ENCODE assay signal across 17 cellular contexts in genomic region chr6:35707714-35708407, GRCh38. TPM values are rescaled to one million over a fixed set of nuclear protein-coding genes. Genes with fewer than 3 reads are reported as not detected.
DNase-seq lines count a peak whose midpoint lies in the region; ATAC-seq, FAIRE-seq and TF ChIP-seq lines count a peak whose summit lies in the region.
"Had no signal": no experiment of that assay in that cellular context is flagged by ENCODE, and none has a peak within 500 bp of the region (broad histone marks: within the 10 kb centered on the region; RNA-seq: fewer than 3 reads in every experiment).

No MANE protein-coding gene starts in this region.

- FAIRE-seq in pancreas (lab: Jason Lieb, UNC): no peak
- FAIRE-seq: GM18507 had no signal

- ATAC-seq in body of pancreas (peak; percentile 57), pancreas (peak in 3 of 4 donors; percentile 80 to 89 (median 86)), left colon (no peak), left cardiac atrium (no peak)

- 36 to 48% methylated on average over 4 of the region's 4 CpGs for WGBS in body of pancreas, 2 donors
- WGBS in pancreas, 2 donors: 32 to 36% methylated on average over 4 of the region's 4 CpGs

- peak overlapping the region; percentile 3 for H3K27ac Mint-ChIP-seq in activated CD4-positive, alpha-beta T cell treated with anti-CD3 and anti-CD28 coated beads, Interleukin-2, amount 10 ng/mL, durations not matched to agents 24 days and 14 days
- H3K27ac Mint-ChIP-seq: CD4-positive, alpha-beta T cell; H9 had no signal

- H3K9me3 ChIP-seq in Loucy (ENCODE audit: insufficient read depth, low read depth, low read length) (no peaks in the 10 kb centered on the region), body of pancreas (no peaks in the 10 kb centered on the region), pancreas (no peaks in the 10 kb centered on the region)

- peaks cover 4% of the 10 kb centered on the region for H3K9me3 Mint-ChIP-seq in activated CD4-positive, alpha-beta T cell treated with anti-CD3 and anti-CD28 coated beads, Interleukin-2, amount 10 ng/mL, durations not matched to agents 24 days and 14 days
- H3K9me3 Mint-ChIP-seq: CD4-positive, alpha-beta T cell had no signal

- no peak for DNase-seq in activated CD4-positive, alpha-beta T cell treated with anti-CD3 and anti-CD28 coated beads, Interleukin-2, amount 10 ng/mL, durations not matched to agents 24 days and 14 days
- no peak for DNase-seq in activated CD4-positive, alpha-beta T cell treated with anti-CD3 and anti-CD28 coated beads for 1 hour
- DNase-seq in body of pancreas: no peak
- no peak for DNase-seq in pancreas
- DNase-seq in left colon: no peak
- no peak for DNase-seq in left cardiac atrium
- no peak for DNase-seq in NCI-H446 treated with DMSO at 0.1 percent for 48 hours (lab: John Stamatoyannopoulos, UW)
- DNase-seq: 8988T; C1 segment of cervical spinal cord; Calu3; CD4-positive, alpha-beta T cell; DMS 273 treated with DMSO at 0.1 percent for 48 hours; GOT3; H9 had no signal

- intact Hi-C loops in activated CD4-positive, alpha-beta T cell treated with anti-CD3 and anti-CD28 coated beads, Interleukin-2, amount 10 ng/mL, durations not matched to agents 24 days and 14 days (cut with micrococcal nuclease): no loop called here
- intact Hi-C loops in body of pancreas (cut with DNase I) (no loop called here), pancreas (cut with DNase I) (no loop called here), left colon (cut with DNase I, micrococcal nuclease) (no loop called here), left cardiac atrium (cut with DNase I) (no loop called here)

- H3K27me3 Mint-ChIP-seq in activated CD4-positive, alpha-beta T cell treated with anti-CD3 and anti-CD28 coated beads, Interleukin-2, amount 10 ng/mL, durations not matched to agents 24 days and 14 days: no peaks in the 10 kb centered on the region
- H3K27me3 Mint-ChIP-seq: CD4-positive, alpha-beta T cell had no signal

- peaks cover 4% of the 10 kb centered on the region for H3K36me3 Mint-ChIP-seq in activated CD4-positive, alpha-beta T cell treated with anti-CD3 and anti-CD28 coated beads, Interleukin-2, amount 10 ng/mL, durations not matched to agents 24 days and 14 days (ENCODE audit: low read depth)

- H3K4me3 Mint-ChIP-seq in activated CD4-positive, alpha-beta T cell treated with anti-CD3 and anti-CD28 coated beads, Interleukin-2, amount 10 ng/mL, durations not matched to agents 24 days and 14 days: no peak overlapping the region
- H3K4me3 Mint-ChIP-seq: CD4-positive, alpha-beta T cell; H9 had no signal

- H2AFZ ChIP-seq in Loucy (ENCODE audit: low read length): peak overlapping the region; percentile 49; the same call in 1 of the 2 replicates

- TF ChIP-seq POLR2A in body of pancreas (IDR thresholded peaks at IDR 0.05): no peak

- no peaks in the 10 kb centered on the region for H3K36me3 ChIP-seq in Loucy (ENCODE audit: insufficient read depth, low read length)
- no peaks in the 10 kb centered on the region for H3K36me3 ChIP-seq in body of pancreas (replicated peaks in 1 of 2; ENCODE audit: insufficient read depth in 1 of 2, low read depth in 2 of 2)
- H3K36me3 ChIP-seq in pancreas: no peaks in the 10 kb centered on the region

- H3K27ac ChIP-seq in body of pancreas (peak overlapping the region in 3 of 4 donors; percentile 1 to 71 (median 48)), pancreas (no peak overlapping the region)

- no peaks in the 10 kb centered on the region for H3K27me3 ChIP-seq in Loucy (ENCODE audit: insufficient read depth, low read length, poor library complexity, severe bottlenecking)
- H3K27me3 ChIP-seq in body of pancreas: no peaks in the 10 kb centered on the region
- H3K27me3 ChIP-seq in pancreas: no peaks in the 10 kb centered on the region

- no peaks in the 10 kb centered on the region for H3K79me2 ChIP-seq in Loucy (ENCODE audit: insufficient read depth, low read length)

- H3F3A ChIP-seq in Loucy (ENCODE audit: low read depth): no peaks in the 10 kb centered on the region

- H3K4me1 Mint-ChIP-seq in activated CD4-positive, alpha-beta T cell treated with anti-CD3 and anti-CD28 coated beads, Interleukin-2, amount 10 ng/mL, durations not matched to agents 24 days and 14 days: peaks cover 19% of the 10 kb centered on the region
- H3K4me1 Mint-ChIP-seq: H9 had no signal

- H3K9ac ChIP-seq in Loucy (ENCODE audit: low read depth, low read length, poor library complexity, severe bottlenecking): no peak overlapping the region

- H3K4me3 ChIP-seq in Loucy (ENCODE audit: low read length, poor library complexity, severe bottlenecking) (no peak overlapping the region), body of pancreas (no peak overlapping the region), pancreas (no peak overlapping the region)

- H4K20me1 ChIP-seq in Loucy (ENCODE audit: insufficient read depth, low read length, poor library complexity, severe bottlenecking): no peaks in the 10 kb centered on the region

- H3K4me1 ChIP-seq in Loucy (ENCODE audit: insufficient read depth, low read length, poor library complexity, severe bottlenecking) (peaks cover 12% of the 10 kb centered on the region), body of pancreas (peaks cover 23% of the 10 kb centered on the region), pancreas (peaks cover 0 to 5% (median 0%) of the 10 kb centered on the region in 3 donors)

- H3K9me2 ChIP-seq in Loucy (replicated peaks; ENCODE audit: low read depth, low read length): no peaks in the 10 kb centered on the region

- no peak overlapping the region for H3K4me2 ChIP-seq in Loucy (ENCODE audit: low read depth, low read length, poor library complexity, severe bottlenecking)

- no peak for TF ChIP-seq CTCF in Loucy (conservative IDR thresholded peaks at IDR 0.05; ENCODE audit: low read length)
- no peak for TF ChIP-seq CTCF in body of pancreas (IDR thresholded peaks at IDR 0.05)
- TF ChIP-seq CTCF in pancreas (IDR thresholded peaks at IDR 0.05): no peak

RNA-seq across cellular contexts. Expression of gene FKBP5, which starts 19.1 kb away (rescaled TPM):
- total RNA-seq in activated CD4-positive, alpha-beta T cell treated with anti-CD3 and anti-CD28 coated beads, Interleukin-2, amount 10 ng/mL, durations not matched to agents 24 days and 14 days: 85.0 and 85.1 TPM in 2 replicates
- total RNA-seq in body of pancreas (100 to 1,000 TPM; 133 to 138 TPM), pancreas (10 to 100 TPM; 13.0 to 78.4 (median 61.3) TPM), left colon (100 to 1,000 TPM in 1 of 2 donors, 10 to 100 TPM in 1; 40.3 to 252 TPM), left cardiac atrium (100 to 1,000 TPM; 101 to 117 TPM)
- 10 to 100 TPM; 31.8 to 44.1 TPM for polyA plus RNA-seq in pancreas

RNA-seq across cellular contexts. Expression of gene ARMC12, which starts 29.0 kb away (rescaled TPM):
- 0.58 and 0.64 TPM in 2 replicates for total RNA-seq in activated CD4-positive, alpha-beta T cell treated with anti-CD3 and anti-CD28 coated beads, Interleukin-2, amount 10 ng/mL, durations not matched to agents 24 days and 14 days
- total RNA-seq in body of pancreas: under 1 TPM in 1 of 2 donors, not detected in 1; 0.26 TPM
- under 1 TPM; 0.12 to 0.75 (median 0.44) TPM for total RNA-seq in pancreas
- 1 to 10 TPM; 2.2 to 2.6 TPM for polyA plus RNA-seq in pancreas
- total RNA-seq in left colon: under 1 TPM in 1 of 2 donors, not detected in 1; 0.46 TPM
- under 1 TPM; 0.21 to 0.29 TPM for total RNA-seq in left cardiac atrium
- total RNA-seq: Calu3, HT1080 had no signal

Comparison
In these comparisons a context has a peak if more than half of its experiments do, and no peak if none do; other contexts are left out.
1. ATAC-seq: peak in body of pancreas (single experiment) and pancreas (3 of 4); none in left colon (single experiment) and left cardiac atrium (0 of 2).
2. H3K27ac ChIP-seq: peak in body of pancreas (3 of 4); none in pancreas (0 of 4).